In the genomic region with DNA sequence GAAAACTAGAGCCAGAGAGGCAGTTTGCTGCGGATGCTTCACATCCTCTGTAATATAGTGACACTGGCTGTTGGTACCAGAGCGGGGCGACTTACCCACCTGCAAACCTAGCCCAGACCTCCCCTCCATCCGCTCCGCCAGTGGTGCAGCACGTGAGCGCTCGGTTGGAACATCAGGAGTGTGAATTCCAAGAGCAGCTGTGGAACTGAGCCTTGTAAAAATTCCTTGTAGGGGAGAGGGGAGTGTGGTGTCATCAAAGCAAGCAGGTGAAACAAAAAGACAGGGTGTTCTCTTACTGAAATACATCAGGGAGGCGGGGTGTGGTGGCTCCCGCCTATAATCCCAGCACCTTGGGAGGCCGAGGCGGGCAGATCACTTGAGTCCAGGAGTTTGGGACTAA, we compare ENCODE assay signal across 18 cellular contexts. TPM values are rescaled to one million over a fixed set of nuclear protein-coding genes. Genes with fewer than 3 reads are reported as not detected.
DNase-seq lines count a peak whose midpoint lies in the region; ATAC-seq and TF ChIP-seq lines count a peak whose summit lies in the region.
"Had no signal": no experiment of that assay in that cellular context is flagged by ENCODE, and none has a peak within 500 bp of the region (broad histone marks: within the 10 kb centered on the region; RNA-seq: fewer than 3 reads in every experiment).

No MANE protein-coding gene starts in this region.

- intact Hi-C loops in Caco-2 (cut with micrococcal nuclease; ENCODE audit: unreplicated experiment): no loop called here

- H3K4me3 ChIP-seq in Caco-2 (ENCODE audit: low read depth, low read length): no peak overlapping the region
- H3K4me3 ChIP-seq in RWPE2 (ENCODE audit: severe bottlenecking): no peak overlapping the region
- no peak overlapping the region for H3K4me3 ChIP-seq in thoracic aorta

- BruUV-seq in Caco-2 (replicated peaks; lab: Mats Ljungman, UMichigan): no TSS peak

- H3K36me3 ChIP-seq in Caco-2 (ENCODE audit: control insufficient read depth, insufficient read depth, low read length) (no peaks in the 10 kb centered on the region), RWPE2 (ENCODE audit: low read depth) (no peaks in the 10 kb centered on the region), thoracic aorta (no peaks in the 10 kb centered on the region)

- H3K4me1 ChIP-seq in Caco-2 (peaks cover 17% of the 10 kb centered on the region), RWPE2 (ENCODE audit: insufficient read depth, poor library complexity, severe bottlenecking) (no peaks in the 10 kb centered on the region), thoracic aorta (ENCODE audit: control insufficient read depth in 1 of 2, low read depth in 2 of 2) (peaks cover 23 to 68% of the 10 kb centered on the region in 2 donors)

- no peak overlapping the region for H3K4me3 Mint-ChIP-seq in Caco-2 (ENCODE audit: unreplicated experiment)
- H3K4me3 Mint-ChIP-seq: CD4-positive, CD25-positive, alpha-beta regulatory T cell had no signal

- no peaks in the 10 kb centered on the region for H3K27me3 ChIP-seq in Caco-2 (replicated peaks; ENCODE audit: control insufficient read depth, insufficient read depth, low read length)
- H3K27me3 ChIP-seq in RWPE2 (ENCODE audit: insufficient read depth, poor library complexity, severe bottlenecking): no peaks in the 10 kb centered on the region
- H3K27me3 ChIP-seq in thoracic aorta (replicated peaks; ENCODE audit: insufficient read depth): no peaks in the 10 kb centered on the region

- H3K27me3 Mint-ChIP-seq in Caco-2 (ENCODE audit: insufficient read depth, unreplicated experiment): no peaks in the 10 kb centered on the region

- ATAC-seq in RWPE2 (ENCODE audit: low read depth) (peak; percentile 19; the same call in 1 of the 3 replicates), thoracic aorta (ENCODE audit: insufficient number of reproducible peaks, low FRiP score, low read depth) (no peak)
- ATAC-seq: HCT116 had no signal

- no peaks in the 10 kb centered on the region for H3K9me3 ChIP-seq in Caco-2
- no peaks in the 10 kb centered on the region for H3K9me3 ChIP-seq in RWPE2 (ENCODE audit: severe bottlenecking)
- no peaks in the 10 kb centered on the region for H3K9me3 ChIP-seq in thoracic aorta

- POLR2A ChIA-PET in Caco-2 (lab: Charles Lee): no interaction called here

- H3K27ac ChIP-seq in RWPE2 (ENCODE audit: poor library complexity, severe bottlenecking) (no peak overlapping the region), thoracic aorta (peak overlapping the region; percentile 85 to 98)
- H3K27ac ChIP-seq: HL-60 had no signal

- no peak for TF ChIP-seq CTCF in Caco-2 (IDR thresholded peaks at IDR 0.05; ENCODE audit: insufficient read depth in 1 of 2, low read depth in 1 of 2, low read length in 1 of 2, severe bottlenecking in 1 of 2, unreplicated experiment in 1 of 2)
- TF ChIP-seq CTCF in RWPE2 (IDR thresholded peaks at IDR 0.05; ENCODE audit: poor library complexity, severe bottlenecking): no peak
- no peak for TF ChIP-seq CTCF in thoracic aorta (IDR thresholded peaks at IDR 0.05)

- no peaks in the 10 kb centered on the region for H3K9me3 Mint-ChIP-seq in Caco-2 (ENCODE audit: unreplicated experiment)

- DNase-seq in Caco-2: peak in 1 of 2 experiments; percentile 44
- DNase-seq in RWPE2 (ENCODE audit: low spot score): no peak
- DNase-seq in left kidney (ENCODE audit: low read depth, low spot score): peak; percentile 91
- no peak for DNase-seq in thoracic aorta (ENCODE audit: low spot score)
- DNase-seq in activated CD4-positive, alpha-beta T cell treated with anti-CD3 and anti-CD28 coated beads, Interleukin-2, amount 50 U/mL, for 1 hour: no peak
- DNase-seq in activated gamma-delta T cell (lab: John Stamatoyannopoulos, UW): no peak
- no peak for DNase-seq in SW 1271 (lab: John Stamatoyannopoulos, UW)
- DNase-seq in SIG-M5 treated with dmso at 0.1 percent for 504 hours (lab: John Stamatoyannopoulos, UW; ENCODE audit: unreplicated experiment): no peak
- DNase-seq: AML-193; CD4-positive, CD25-positive, alpha-beta regulatory T cell; DMS79; KBM-7; NCI-H1092; NCI-H345; NCI-H526 treated with DMSO at 0.1 percent for 48 hours had no signal

- no peaks in the 10 kb centered on the region for H3K36me3 Mint-ChIP-seq in Caco-2 (ENCODE audit: insufficient read depth, unreplicated experiment)
- H3K36me3 Mint-ChIP-seq: CD4-positive, CD25-positive, alpha-beta regulatory T cell had no signal

- H3K27ac Mint-ChIP-seq in Caco-2 (ENCODE audit: unreplicated experiment): peak overlapping the region; percentile 60

- CTCF ChIA-PET in Caco-2 (lab: Charles Lee): no interaction called here

- H3K4me1 Mint-ChIP-seq in Caco-2 (ENCODE audit: low read depth, unreplicated experiment): peaks cover 5% of the 10 kb centered on the region

RNA-seq across cellular contexts. Expression of a gene that starts 51.3 kb away (rescaled TPM):
- total RNA-seq in Caco-2 (2022) (not detected in 2 replicates), thoracic aorta (not detected)
- total RNA-seq: CD4-positive, CD25-positive, alpha-beta regulatory T cell; M059J had no signal
